1 cellular context compared by ENCODE assay signal in genomic region chr15:64166104-64166890, GRCh38.
TF ChIP-seq lines count a peak whose summit lies in the region.

No MANE protein-coding gene starts in this region.

TF ChIP-seq in GM23338, 12 proteins besides CTCF, POLR2A, EP300 and RAD21:
- no peak for TF ChIP-seq STAT1 (IDR thresholded peaks at IDR 0.05; ENCODE audit: unreplicated experiment)
- no peak for TF ChIP-seq EZH2 (IDR thresholded peaks at IDR 0.05; ENCODE audit: low read depth, unreplicated experiment)
- no peak for TF ChIP-seq ZNF331 (CRISPR knock-in tag; IDR thresholded peaks at IDR 0.05; ENCODE audit: low read depth)
- TF ChIP-seq JUNB (IDR thresholded peaks at IDR 0.05; ENCODE audit: unreplicated experiment): no peak
TF ChIP-seq in GM23338: peak in this region for 0.
